Comparison of ENCODE assay signal across 1 cellular context in genomic region chr5:181088289-181088688, GRCh38.
TF ChIP-seq lines count a peak whose summit lies in the region.

No MANE protein-coding gene starts in this region.

TF ChIP-seq in WTC11, 78 proteins besides CTCF, POLR2A, EP300 and RAD21 (continued from another document):
- no peak for TF ChIP-seq ZNF425 (CRISPR knock-in tag; conservative IDR thresholded peaks at IDR 0.05)
- TF ChIP-seq ELF4 (CRISPR knock-in tag; IDR thresholded peaks at IDR 0.05; ENCODE audit: low read depth), result no peak
- no peak for TF ChIP-seq FOXP1 (CRISPR knock-in tag; IDR thresholded peaks at IDR 0.05; ENCODE audit: borderline replicate concordance)
- TF ChIP-seq ZNF281 (CRISPR knock-in tag; IDR thresholded peaks at IDR 0.05), result no peak
- no peak for TF ChIP-seq ZSCAN18 (CRISPR knock-in tag; IDR thresholded peaks at IDR 0.05)
- no peak for TF ChIP-seq OVOL2 (CRISPR knock-in tag; IDR thresholded peaks at IDR 0.05; ENCODE audit: borderline replicate concordance)
- no peak for TF ChIP-seq ATF1 (CRISPR knock-in tag; IDR thresholded peaks at IDR 0.05)
- no peak for TF ChIP-seq CREB1 (CRISPR knock-in tag; IDR thresholded peaks at IDR 0.05)
- no peak for TF ChIP-seq CREM (CRISPR knock-in tag; IDR thresholded peaks at IDR 0.05)
- no peak for TF ChIP-seq PREB (CRISPR knock-in tag; IDR thresholded peaks at IDR 0.05; ENCODE audit: borderline replicate concordance)
- TF ChIP-seq ZNF532 (CRISPR knock-in tag; IDR thresholded peaks at IDR 0.05; ENCODE audit: borderline replicate concordance), result no peak
